ENCODE assay signal across 8 cellular contexts in genomic region chr2:202494300-202494699, GRCh38.
DNase-seq lines count a peak whose midpoint lies in the region; TF ChIP-seq lines count a peak whose summit lies in the region.

No MANE protein-coding gene starts in this region.

- in situ Hi-C loops in G401 (cut with HindIII; ENCODE audit: low sequenced_read_pairs) = no loop called here

- no peak overlapping the region for H3K4me3 ChIP-seq in fibroblast of the aortic adventitia (ENCODE audit: low read depth, low read length)

- no peak for TF ChIP-seq CTCF in fibroblast of the aortic adventitia (IDR thresholded peaks at IDR 0.05; ENCODE audit: insufficient read depth, low read length)

- DNase-seq in G401 (ENCODE audit: low spot score) = peak; percentile 26
- DNase-seq in NCI-H69 (lab: John Stamatoyannopoulos, UW) = peak; percentile 64
- DNase-seq in fibroblast of the aortic adventitia (ENCODE audit: low read depth) = peak; percentile 36
- DNase-seq in pons (ENCODE audit: low spot score) = peak; percentile 95
- DNase-seq in cortex of kidney (lab: John Stamatoyannopoulos, UW) = no peak
- DNase-seq in NK-92 (lab: John Stamatoyannopoulos, UW; ENCODE audit: unreplicated experiment) = no peak
- no peak for DNase-seq in NCI-H446 (lab: John Stamatoyannopoulos, UW)
- no peak for DNase-seq in HUDEP-2 (lab: John Stamatoyannopoulos, UW; ENCODE audit: unreplicated experiment in 76 of 76)

Comparison
In these comparisons a context has a peak if more than half of its experiments do, and no peak if none do; other contexts are left out.
1. DNase-seq: peak in G401 (single experiment), NCI-H69 (single experiment), fibroblast of the aortic adventitia (single experiment) and pons (single experiment); none in cortex of kidney (single experiment), NK-92 (single experiment), NCI-H446 (0 of 2) and HUDEP-2 (0 of 76).